Comparison of ENCODE assay signal across 8 cellular contexts in genomic region chr16:88856122-88856827, GRCh38. TPM values are rescaled to one million over a fixed set of nuclear protein-coding genes. Genes with fewer than 3 reads are reported as not detected.
DNase-seq lines count a peak whose midpoint lies in the region; ATAC-seq, FAIRE-seq and TF ChIP-seq lines count a peak whose summit lies in the region.

No MANE protein-coding gene starts in this region.

- no peak for TF ChIP-seq CTCF in AG04450 (IDR thresholded peaks at IDR 0.05; ENCODE audit: low read depth, low read length)

- H3K9me3 Mint-ChIP-seq in activated naive CD8-positive, alpha-beta T cell treated with anti-CD3 and anti-CD28 coated beads for 36 hours, result no peaks in the 10 kb centered on the region

- H3K9me3 ChIP-seq in AG04450 (ENCODE audit: control insufficient read depth, insufficient read depth, low read length), result no peaks in the 10 kb centered on the region; the same call in 1 of the 2 replicates
- H3K9me3 ChIP-seq in iPS-18a (ENCODE audit: control insufficient read depth, low read depth, low read length), result no peaks in the 10 kb centered on the region

- H3K36me3 ChIP-seq in iPS-18a (ENCODE audit: control insufficient read depth, low read depth, low read length), result peaks cover 19% of the 10 kb centered on the region

- ATAC-seq in HG02884 (IDR thresholded peaks at IDR 0.05; ENCODE audit: unreplicated experiment), result peak; percentile 10

- TF ChIP-seq POLR2A in H54 (IDR thresholded peaks at IDR 0.05; ENCODE audit: low read depth, low read length), result no peak

- H3K4me3 ChIP-seq in AG04450 (ENCODE audit: low read depth, low read length) (peak overlapping the region; percentile 74), iPS-18a (ENCODE audit: low read length) (peak overlapping the region; percentile 84)

- peaks cover 4% of the 10 kb centered on the region for H3K36me3 Mint-ChIP-seq in activated naive CD8-positive, alpha-beta T cell treated with anti-CD3 and anti-CD28 coated beads for 36 hours

- H3K4me1 Mint-ChIP-seq in activated naive CD8-positive, alpha-beta T cell treated with anti-CD3 and anti-CD28 coated beads for 36 hours, result peaks cover 22% of the 10 kb centered on the region

- peak overlapping the region; percentile 42 for H3K9ac ChIP-seq in iPS-18a (ENCODE audit: low read length)

- FAIRE-seq in H54 (lab: Jason Lieb, UNC), result no peak

- peak overlapping the region; percentile 99 for H3K4me3 Mint-ChIP-seq in activated naive CD8-positive, alpha-beta T cell treated with anti-CD3 and anti-CD28 coated beads for 36 hours

- H3K27ac ChIP-seq in AG04450 (ENCODE audit: low read depth, low read length) (no peak overlapping the region), iPS-18a (ENCODE audit: low read length) (no peak overlapping the region)

- DNase-seq in AG04450 (ENCODE audit: low read depth, low spot score) (no peak), H54 (ENCODE audit: insufficient read length, low spot score) (no peak), KBM-7 (no peak), OCI-M2 (lab: John Stamatoyannopoulos, UW; ENCODE audit: unreplicated experiment) (no peak)
- DNase-seq in activated naive CD8-positive, alpha-beta T cell treated with anti-CD3 and anti-CD28 coated beads for 36 hours, result peak; percentile 18
- DNase-seq in stimulated activated CD4-positive, alpha-beta T cell treated with anti-CD3 and anti-CD28 coated beads, Interleukin-4, amount 100 ng/mL, for 1 hour, result peak; percentile 9

- in situ Hi-C loops in KBM-7 (cut with MboI; ENCODE audit: low pct_unique_long_range_greater_than_20kb, low sequenced_read_pairs), result no loop called here

- no peaks in the 10 kb centered on the region for H3K27me3 ChIP-seq in AG04450 (ENCODE audit: control insufficient read depth, insufficient read depth, low read length)
- H3K27me3 ChIP-seq in iPS-18a (ENCODE audit: control insufficient read depth, insufficient read depth, low read length), result no peaks in the 10 kb centered on the region

- POLR2A ChIA-PET in AG04450 (lab: Yijun Ruan, JAX), result interaction anchor here (0.7 to 1.0 kb wide), 3 partner anchors 9 to 44 kb away, joined by 3 to 4 read pairs (median 3); partner anchors contain the start of gene APRT

- peak overlapping the region; percentile 79 for H3K27ac Mint-ChIP-seq in activated naive CD8-positive, alpha-beta T cell treated with anti-CD3 and anti-CD28 coated beads for 36 hours

- H3K4me1 ChIP-seq in iPS-18a (ENCODE audit: control insufficient read depth, low read depth, low read length), result peaks cover 8% of the 10 kb centered on the region

- CTCF ChIA-PET in AG04450 (lab: Charles Lee), result interaction anchor here (1.2 to 1.5 kb wide), 2 partner anchors 37 to 315 kb away, joined by 3 to 4 read pairs; no protein-coding TSS in a partner anchor

- no peaks in the 10 kb centered on the region for H3K27me3 Mint-ChIP-seq in activated naive CD8-positive, alpha-beta T cell treated with anti-CD3 and anti-CD28 coated beads for 36 hours

RNA-seq across cellular contexts. Expression of gene GALNS, which starts 0.5 kb away (rescaled TPM):
- polyA plus RNA-seq in AG04450 (2011; rRNA removed), result 11.6 and 18.5 TPM in 2 replicates
- 6.4 and 7.4 TPM in 2 replicates for polyA minus RNA-seq in AG04450 (2011; rRNA and poly(A)+ RNA removed)
- total RNA-seq in activated naive CD8-positive, alpha-beta T cell treated with anti-CD3 and anti-CD28 coated beads for 36 hours, result 10 to 100 TPM; 14.7 to 14.9 TPM

RNA-seq across cellular contexts. Expression of gene TRAPPC2L, which starts 0.7 kb away (rescaled TPM):
- polyA plus RNA-seq in AG04450 (2011; rRNA removed), result 72.8 and 101 TPM in 2 replicates
- polyA minus RNA-seq in AG04450 (2011; rRNA and poly(A)+ RNA removed), result 49.5 and 69.6 TPM in 2 replicates
- 10 to 100 TPM; 81.8 to 91.3 TPM for total RNA-seq in activated naive CD8-positive, alpha-beta T cell treated with anti-CD3 and anti-CD28 coated beads for 36 hours

RNA-seq across cellular contexts. Expression of gene PABPN1L, which starts 10.2 kb away (rescaled TPM):
- polyA plus RNA-seq in AG04450 (2011; rRNA removed), result not detected in 2 replicates
- polyA minus RNA-seq in AG04450 (2011; rRNA and poly(A)+ RNA removed), result not detected in 2 replicates
- total RNA-seq in activated naive CD8-positive, alpha-beta T cell treated with anti-CD3 and anti-CD28 coated beads for 36 hours, result not detected

RNA-seq across cellular contexts. Expression of gene APRT, which starts 44.5 kb away (rescaled TPM):
- 66.8 and 107 TPM in 2 replicates for polyA plus RNA-seq in AG04450 (2011; rRNA removed)
- polyA minus RNA-seq in AG04450 (2011; rRNA and poly(A)+ RNA removed), result 23.2 and 28.7 TPM in 2 replicates
- 100 to 1,000 TPM; 241 to 272 TPM for total RNA-seq in activated naive CD8-positive, alpha-beta T cell treated with anti-CD3 and anti-CD28 coated beads for 36 hours

RNA-seq across cellular contexts. Expression of gene CDT1, which starts 52.7 kb away (rescaled TPM):
- 1.2 and 2.4 TPM in 2 replicates for polyA plus RNA-seq in AG04450 (2011; rRNA removed)
- 2.0 TPM in 2 replicates for polyA minus RNA-seq in AG04450 (2011; rRNA and poly(A)+ RNA removed)
- total RNA-seq in activated naive CD8-positive, alpha-beta T cell treated with anti-CD3 and anti-CD28 coated beads for 36 hours, result 100 to 1,000 TPM; 156 to 158 TPM

Comparison
In these comparisons a context has a peak if more than half of its experiments do, and no peak if none do; other contexts are left out.
1. DNase-seq: peak in activated naive CD8-positive, alpha-beta T cell treated with anti-CD3 and anti-CD28 coated beads for 36 hours (single experiment) and stimulated activated CD4-positive, alpha-beta T cell treated with anti-CD3 and anti-CD28 coated beads, Interleukin-4, amount 100 ng/mL, for 1 hour (single experiment); none in AG04450 (single experiment), H54 (single experiment), KBM-7 (single experiment) and OCI-M2 (single experiment).